Comparison of ENCODE assay signal across 14 cellular contexts in the genomic region with DNA sequence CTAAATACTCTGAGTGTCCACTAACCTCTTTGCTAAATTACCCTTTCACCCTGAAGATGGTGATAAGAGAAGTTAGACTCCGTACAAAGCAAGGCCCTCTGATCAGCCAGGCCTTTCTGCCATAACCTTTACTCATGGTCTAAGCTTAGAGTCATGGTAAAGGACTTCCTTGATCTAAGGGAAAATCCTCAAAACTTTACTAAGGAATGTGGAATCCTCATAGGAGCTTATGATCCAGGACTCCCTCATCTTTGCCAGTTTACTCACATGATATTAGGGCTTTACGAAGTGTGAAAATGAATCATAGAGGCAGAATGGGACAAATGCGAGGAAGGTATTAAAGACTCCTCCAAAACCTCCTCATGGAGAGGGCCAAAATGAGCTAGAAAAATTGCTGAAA.
"Had no signal": no experiment of that assay in that cellular context is flagged by ENCODE, and none has a peak within 500 bp of the region (broad histone marks: within the 10 kb centered on the region; RNA-seq: fewer than 3 reads in every experiment).

No MANE protein-coding gene starts in this region.

- H3K27ac ChIP-seq: esophagus squamous epithelium, hepatocyte, tibial nerve had no signal

- H3K9me3 ChIP-seq: esophagus squamous epithelium had no signal

- H3K4me3 ChIP-seq: esophagus squamous epithelium, hepatocyte, lung, tibial nerve had no signal

- H3K36me3 ChIP-seq: esophagus squamous epithelium, tibial nerve had no signal

- ATAC-seq: activated T-helper 17 cell treated with anti-CD3 and anti-CD28 coated beads, Interleukin-2, amount 50 U/mL, for 72 hours; right cardiac atrium; SK-N-SH treated with all-trans-retinoic acid at 6 μM for 48 hours; stimulated activated memory B cell treated with anti-CD40 and anti-IgM and Interleukin-4, amounts not matched to agents 10 μg/mL and 1 μg/mL and 100 μg/mL, for 72 hours had no signal

- H3K4me1 ChIP-seq: esophagus squamous epithelium had no signal

- H3K27me3 ChIP-seq: esophagus squamous epithelium, hepatocyte had no signal

- DNase-seq: activated CD4-positive, alpha-beta T cell treated with anti-CD3 and anti-CD28 coated beads, Interleukin-2, amount 10 ng/mL, durations not matched to agents 7 days and 5 days; activated CD4-positive, CD25-positive, alpha-beta regulatory T cell; activated naive CD4-positive, alpha-beta T cell treated with anti-CD3 and anti-CD28 coated beads, Interleukin-2, amount 10 ng/mL, durations not matched to agents 7 days and 5 days; activated T-cell treated with anti-CD3 and anti-CD28 coated beads for 4 hours; amygdala; esophagus squamous epithelium; naive B cell; right cardiac atrium had no signal
